ENCODE assay signal across 22 cellular contexts in the genomic region with DNA sequence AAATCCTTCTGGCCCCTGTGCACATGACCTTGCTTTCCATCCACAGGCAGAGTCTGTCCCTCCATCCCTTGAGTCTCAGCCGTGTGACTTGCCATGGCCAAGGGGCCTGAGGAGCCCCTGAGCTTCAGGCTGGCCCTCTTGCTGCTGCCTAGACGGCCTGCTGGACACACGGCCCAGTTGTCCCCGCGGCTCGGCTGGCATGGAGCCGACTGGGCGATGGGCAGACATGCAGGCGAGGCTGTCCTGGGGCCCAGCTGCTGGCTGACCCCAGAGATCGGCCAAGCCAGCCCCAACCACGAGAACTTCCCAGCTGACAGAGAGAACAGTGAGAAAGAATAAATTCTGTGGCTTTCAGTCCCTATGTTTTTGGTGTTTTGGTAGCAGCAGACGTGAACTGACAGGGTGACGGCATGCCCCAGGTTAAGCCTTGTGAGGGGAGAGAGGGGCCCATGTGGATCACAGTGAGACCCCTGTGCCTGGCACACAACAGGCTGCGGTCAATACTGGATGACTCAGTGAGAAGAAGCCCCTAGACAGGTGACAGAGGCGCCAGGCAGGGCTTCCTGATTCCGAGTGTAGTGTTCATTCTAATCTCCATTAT. TPM values are rescaled to one million over a fixed set of nuclear protein-coding genes. Genes with fewer than 3 reads are reported as not detected.
DNase-seq lines count a peak whose midpoint lies in the region; ATAC-seq and TF ChIP-seq lines count a peak whose summit lies in the region.
"Had no signal": no experiment of that assay in that cellular context is flagged by ENCODE, and none has a peak within 500 bp of the region (broad histone marks: within the 10 kb centered on the region; RNA-seq: fewer than 3 reads in every experiment).

No MANE protein-coding gene starts in this region.

- H3K27ac Mint-ChIP-seq in neural progenitor cell (peak overlapping the region; percentile 11), natural killer cell (no peak overlapping the region)

- H3K9me3 Mint-ChIP-seq in neural progenitor cell = no peaks in the 10 kb centered on the region
- no peaks in the 10 kb centered on the region for H3K9me3 Mint-ChIP-seq in natural killer cell

- no peaks in the 10 kb centered on the region for H4K20me1 ChIP-seq in neural progenitor cell (ENCODE audit: low read depth)

- peak; percentile 52 for DNase-seq in Right ventricle myocardium superior
- no peak for DNase-seq in left ventricle myocardium inferior
- DNase-seq in left lobe of liver (ENCODE audit: low spot score) = peak; percentile 91
- no peak for DNase-seq in neural progenitor cell (ENCODE audit: low spot score)
- peak; percentile 66 for DNase-seq in upper lobe of right lung
- no peak for DNase-seq in natural killer cell
- no peak for DNase-seq in hepatic stellate cell (ENCODE audit: low spot score)
- no peak for DNase-seq in dermis blood vessel endothelial cell
- DNase-seq: BE2C; EL; GF-D8; GOT3; MV-4-11; NCI-H1105 treated with DMSO at 0.1 percent for 48 hours; NCI-H2029 treated with DMSO at 0.1 percent for 48 hours; NCI-H226; NCI-H510A treated with DMSO at 0.1 percent for 48 hours; NCI-H748 treated with DMSO at 0.1 percent for 48 hours; NK-92 treated with Interleukin-12 subunit alpha and Interleukin-12 subunit beta, amount 100 ng/mL, for 24 hours had no signal

- H3F3A ChIP-seq in neural progenitor cell (ENCODE audit: low read depth) = no peaks in the 10 kb centered on the region

- H3K4me1 Mint-ChIP-seq in neural progenitor cell = peaks cover 23% of the 10 kb centered on the region
- peaks cover 29 to 39% of the 10 kb centered on the region in 2 donors for H3K4me1 Mint-ChIP-seq in natural killer cell

- peaks cover 11% of the 10 kb centered on the region for H3K27me3 Mint-ChIP-seq in neural progenitor cell (ENCODE audit: insufficient read depth, low read depth)
- no peaks in the 10 kb centered on the region for H3K27me3 Mint-ChIP-seq in natural killer cell (ENCODE audit: low read depth in 2 of 2)

- no peak overlapping the region for H3K4me3 ChIP-seq in left ventricle myocardium inferior
- no peak overlapping the region for H3K4me3 ChIP-seq in neural progenitor cell
- H3K4me3 ChIP-seq in upper lobe of right lung = no peak overlapping the region
- H3K4me3 ChIP-seq: A549 had no signal

- H3K36me3 Mint-ChIP-seq in neural progenitor cell (no peaks in the 10 kb centered on the region), natural killer cell (no peaks in the 10 kb centered on the region)

- peaks cover 47% of the 10 kb centered on the region for H3K4me1 ChIP-seq in left ventricle myocardium inferior
- peaks cover 6% of the 10 kb centered on the region for H3K4me1 ChIP-seq in neural progenitor cell
- peaks cover 23% of the 10 kb centered on the region for H3K4me1 ChIP-seq in upper lobe of right lung

- ATAC-seq in Right ventricle myocardium superior (ENCODE audit: poor library complexity) (no peak), left lobe of liver (peak; percentile 54), upper lobe of right lung (no peak), natural killer cell (no peak)
- ATAC-seq: A549, HCT116 had no signal

- H3K9ac ChIP-seq in neural progenitor cell = no peak overlapping the region

- no peaks in the 10 kb centered on the region for H3K9me3 ChIP-seq in left ventricle myocardium inferior (replicated peaks)
- H3K9me3 ChIP-seq in neural progenitor cell (ENCODE audit: low read depth) = no peaks in the 10 kb centered on the region
- H3K9me3 ChIP-seq in upper lobe of right lung = no peaks in the 10 kb centered on the region
- H3K9me3 ChIP-seq: A549, BE2C had no signal

- no peak for TF ChIP-seq CTCF in left ventricle myocardium inferior (IDR thresholded peaks at IDR 0.05; ENCODE audit: borderline replicate concordance)
- TF ChIP-seq CTCF in neural progenitor cell (IDR thresholded peaks at IDR 0.05) = no peak
- TF ChIP-seq CTCF in upper lobe of right lung (IDR thresholded peaks at IDR 0.05) = no peak
- TF ChIP-seq CTCF in natural killer cell (IDR thresholded peaks at IDR 0.05) = no peak

- H3K36me3 ChIP-seq in left ventricle myocardium inferior = no peaks in the 10 kb centered on the region
- H3K36me3 ChIP-seq in neural progenitor cell = no peaks in the 10 kb centered on the region
- H3K36me3 ChIP-seq in upper lobe of right lung = no peaks in the 10 kb centered on the region
- H3K36me3 ChIP-seq: BE2C had no signal

- no peak overlapping the region for H3K27ac ChIP-seq in left ventricle myocardium inferior (replicated peaks)
- H3K27ac ChIP-seq in neural progenitor cell = no peak overlapping the region
- no peak overlapping the region for H3K27ac ChIP-seq in upper lobe of right lung
- H3K27ac ChIP-seq: A549, RWPE1 had no signal

- H2AFZ ChIP-seq in neural progenitor cell (replicated peaks) = no peak overlapping the region

- intact Hi-C loops in Right ventricle myocardium superior (cut with DNase I) (no loop called here), left ventricle myocardium inferior (cut with micrococcal nuclease) (no loop called here), upper lobe of right lung (cut with DNase I) (no loop called here), natural killer cell (cut with micrococcal nuclease) (no loop called here)

- H3K79me2 ChIP-seq in neural progenitor cell (ENCODE audit: low read depth) = no peaks in the 10 kb centered on the region

- H3K4me2 ChIP-seq in neural progenitor cell = no peak overlapping the region
- H3K4me2 ChIP-seq: A549 had no signal

- H3K27me3 ChIP-seq in left ventricle myocardium inferior (ENCODE audit: low read depth) (no peaks in the 10 kb centered on the region), neural progenitor cell (no peaks in the 10 kb centered on the region), upper lobe of right lung (no peaks in the 10 kb centered on the region)
- H3K27me3 ChIP-seq: BE2C had no signal

- H3K4me3 Mint-ChIP-seq in neural progenitor cell (no peak overlapping the region), natural killer cell (no peak overlapping the region)

RNA-seq across cellular contexts. Expression of a gene that starts 11.7 kb away (rescaled TPM):
- total RNA-seq in Right ventricle myocardium superior (120 TPM), left ventricle myocardium inferior (130 TPM), left lobe of liver (43.4 TPM), neural progenitor cell (ENCODE audit: low replicate concordance) (11.1 and 11.4 TPM in 2 replicates), upper lobe of right lung (35.6 TPM), natural killer cell (10 to 100 TPM; 42.6 to 66.5 (median 64.4) TPM), dermis blood vessel endothelial cell (16.8 and 21.4 TPM in 2 replicates)

Comparison
In these comparisons a context has a peak if more than half of its experiments do, and no peak if none do; other contexts are left out.
1. DNase-seq: peak in Right ventricle myocardium superior (single experiment), left lobe of liver (single experiment) and upper lobe of right lung (single experiment); none in left ventricle myocardium inferior (single experiment), neural progenitor cell (single experiment), natural killer cell (single experiment), hepatic stellate cell (single experiment) and dermis blood vessel endothelial cell (single experiment).